ENCODE assay signal across 10 cellular contexts in the genomic region with DNA sequence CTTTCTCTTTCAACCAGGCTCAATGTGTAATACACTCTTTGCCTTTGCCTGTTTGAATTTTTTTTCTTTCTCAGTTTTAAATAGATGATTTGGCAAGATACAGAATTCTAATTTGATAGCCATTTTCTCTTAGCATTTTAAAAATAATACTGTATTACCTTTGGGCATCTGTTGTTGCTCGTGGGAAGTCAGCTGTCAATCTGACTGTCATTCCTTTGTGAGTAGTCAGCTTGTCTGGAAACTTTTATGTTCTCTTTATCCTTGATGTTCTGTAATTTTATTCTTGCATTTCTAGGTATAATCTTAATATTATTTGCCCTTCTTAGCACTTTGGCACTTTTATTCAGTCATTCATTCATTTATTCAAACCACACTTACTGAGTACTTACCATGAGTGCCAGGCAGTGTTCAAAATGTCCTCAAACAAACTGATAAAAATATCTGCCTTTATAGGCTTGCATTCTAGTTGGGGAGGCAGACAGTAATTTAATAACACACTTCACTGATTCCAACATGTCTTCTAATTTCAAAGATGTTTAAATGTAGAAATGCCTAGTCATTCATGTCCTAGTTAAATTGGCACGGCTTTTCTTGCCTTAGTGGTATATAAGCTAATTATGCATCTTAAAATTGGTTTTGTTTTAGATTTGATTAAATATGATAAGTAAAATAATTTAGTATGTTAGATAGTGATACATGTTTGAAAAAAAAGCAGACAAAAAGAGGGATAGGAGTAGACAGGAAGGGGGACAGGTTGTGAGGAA. TPM values are rescaled to one million over a fixed set of nuclear protein-coding genes. Genes with fewer than 3 reads are reported as not detected.
DNase-seq lines count a peak whose midpoint lies in the region; ATAC-seq and TF ChIP-seq lines count a peak whose summit lies in the region.
"Had no signal": no experiment of that assay in that cellular context is flagged by ENCODE, and none has a peak within 500 bp of the region (broad histone marks: within the 10 kb centered on the region; RNA-seq: fewer than 3 reads in every experiment).

No MANE protein-coding gene starts in this region.

- no peak for ATAC-seq in activated CD8-positive, alpha-beta T cell treated with anti-CD3 and anti-CD28 coated beads for 36 hours
- ATAC-seq: left lobe of liver had no signal

- peaks cover 10 to 32% (median 22%) of the 10 kb centered on the region in 5 donors for H3K36me3 ChIP-seq in subcutaneous abdominal adipose tissue (ENCODE audit: control insufficient read depth in 5 of 5, insufficient read depth in 5 of 5, low read length in 5 of 5)

- intact Hi-C loops in activated CD8-positive, alpha-beta T cell treated with anti-CD3 and anti-CD28 coated beads for 36 hours (cut with micrococcal nuclease), result loop anchor here (10.0 kb wide), 1 partner anchor 326 kb away; a partner anchor contains a TSS

- peaks cover 0 to 54% (median 47%) of the 10 kb centered on the region in 5 donors for H3K4me1 ChIP-seq in subcutaneous abdominal adipose tissue (ENCODE audit: control insufficient read depth in 5 of 5, insufficient read depth in 5 of 5, low read length in 5 of 5)

- H3K27ac ChIP-seq in subcutaneous abdominal adipose tissue (ENCODE audit: low read depth, low read length), result no peak overlapping the region

- CTCF ChIA-PET in activated CD8-positive, alpha-beta T cell treated with anti-CD3 and anti-CD28 coated beads for 36 hours (lab: Charles Lee), result no interaction called here

- peak overlapping the region in 3 of 5 donors; percentile 16 to 92 (median 91) for H3K4me3 ChIP-seq in subcutaneous abdominal adipose tissue (ENCODE audit: low read depth in 1 of 5, low read length in 5 of 5)

- no peaks in the 10 kb centered on the region for H3K9me3 Mint-ChIP-seq in activated T-cell treated with anti-CD3 and anti-CD28 coated beads, Interleukin-2, amount 50 U/mL, for 24 hours
- no peaks in the 10 kb centered on the region for H3K9me3 Mint-ChIP-seq in activated CD8-positive, alpha-beta T cell treated with anti-CD3 and anti-CD28 coated beads for 36 hours
- no peaks in the 10 kb centered on the region for H3K9me3 Mint-ChIP-seq in immature natural killer cell

- no peak for TF ChIP-seq CTCF in activated CD8-positive, alpha-beta T cell treated with anti-CD3 and anti-CD28 coated beads for 36 hours (IDR thresholded peaks at IDR 0.05)

- H3K4me1 Mint-ChIP-seq in activated T-cell treated with anti-CD3 and anti-CD28 coated beads, Interleukin-2, amount 50 U/mL, for 24 hours (ENCODE audit: low read depth), result peaks cover 54% of the 10 kb centered on the region
- peaks cover 43% of the 10 kb centered on the region for H3K4me1 Mint-ChIP-seq in activated CD8-positive, alpha-beta T cell treated with anti-CD3 and anti-CD28 coated beads for 36 hours (ENCODE audit: low read depth)
- H3K4me1 Mint-ChIP-seq in immature natural killer cell, result peaks cover 69 to 90% of the 10 kb centered on the region in 2 donors

- no peaks in the 10 kb centered on the region for H3K27me3 ChIP-seq in subcutaneous abdominal adipose tissue (ENCODE audit: control insufficient read depth in 5 of 5, insufficient read depth in 4 of 5, low read length in 5 of 5)

- DNase-seq in activated T-cell treated with anti-CD3 and anti-CD28 coated beads, Interleukin-2, amount 50 U/mL, for 24 hours, result no peak
- DNase-seq in activated T-cell treated with anti-CD3 and anti-CD28 coated beads for 4 hours (no peak), immature natural killer cell (peak in 1 of 3 donors; percentile 13), NCI-H2196 (lab: John Stamatoyannopoulos, UW; ENCODE audit: unreplicated experiment) (no peak), SK-N-DZ (ENCODE audit: low spot score) (no peak)
- no peak for DNase-seq in activated CD8-positive, alpha-beta T cell treated with anti-CD3 and anti-CD28 coated beads for 36 hours
- DNase-seq in stimulated activated CD4-positive, alpha-beta T cell treated with anti-CD3 and anti-CD28 coated beads, Interleukin-1b, Interleukin-23, amount 100 ng/mL, for 48 hours, result no peak
- DNase-seq: NCI-H1105 had no signal

- no peaks in the 10 kb centered on the region for H3K27me3 Mint-ChIP-seq in activated T-cell treated with anti-CD3 and anti-CD28 coated beads, Interleukin-2, amount 50 U/mL, for 24 hours
- H3K27me3 Mint-ChIP-seq in activated CD8-positive, alpha-beta T cell treated with anti-CD3 and anti-CD28 coated beads for 36 hours, result no peaks in the 10 kb centered on the region
- H3K27me3 Mint-ChIP-seq in immature natural killer cell (ENCODE audit: low read depth in 3 of 3), result peaks cover 0 to 6% (median 5%) of the 10 kb centered on the region in 3 donors

- peak overlapping the region; percentile 83 for H3K4me3 Mint-ChIP-seq in activated T-cell treated with anti-CD3 and anti-CD28 coated beads, Interleukin-2, amount 50 U/mL, for 24 hours
- H3K4me3 Mint-ChIP-seq in activated CD8-positive, alpha-beta T cell treated with anti-CD3 and anti-CD28 coated beads for 36 hours, result peak overlapping the region; percentile 82
- peak overlapping the region; percentile 94 to 99 (median 95) for H3K4me3 Mint-ChIP-seq in immature natural killer cell

- H3K27ac Mint-ChIP-seq in activated T-cell treated with anti-CD3 and anti-CD28 coated beads, Interleukin-2, amount 50 U/mL, for 24 hours, result peak overlapping the region; percentile 62
- H3K27ac Mint-ChIP-seq in activated CD8-positive, alpha-beta T cell treated with anti-CD3 and anti-CD28 coated beads for 36 hours, result peak overlapping the region; percentile 72
- peak overlapping the region; percentile 48 to 96 (median 76) for H3K27ac Mint-ChIP-seq in immature natural killer cell

- peak overlapping the region in 3 of 5 donors; percentile 23 to 47 (median 42) for H3K9ac ChIP-seq in subcutaneous abdominal adipose tissue (ENCODE audit: low read length in 5 of 5)

- H3K9me3 ChIP-seq in subcutaneous abdominal adipose tissue (ENCODE audit: control insufficient read depth in 5 of 5, low read length in 5 of 5), result no peaks in the 10 kb centered on the region

- POLR2A ChIA-PET in activated CD8-positive, alpha-beta T cell treated with anti-CD3 and anti-CD28 coated beads for 36 hours (lab: Charles Lee), result no interaction called here

- H3K36me3 Mint-ChIP-seq in activated T-cell treated with anti-CD3 and anti-CD28 coated beads, Interleukin-2, amount 50 U/mL, for 24 hours (ENCODE audit: low read depth), result peaks cover 87% of the 10 kb centered on the region
- H3K36me3 Mint-ChIP-seq in activated CD8-positive, alpha-beta T cell treated with anti-CD3 and anti-CD28 coated beads for 36 hours (ENCODE audit: low read depth), result peaks cover 53% of the 10 kb centered on the region
- H3K36me3 Mint-ChIP-seq in immature natural killer cell, result peaks cover 0 to 18% (median 9%) of the 10 kb centered on the region in 3 donors

RNA-seq across cellular contexts. Expression of a gene that starts 3.8 kb away (rescaled TPM):
- total RNA-seq in activated CD8-positive, alpha-beta T cell treated with anti-CD3 and anti-CD28 coated beads for 36 hours, result 10 to 100 TPM; 16.8 to 18.5 TPM
- polyA plus RNA-seq in immature natural killer cell, result 10 to 100 TPM; 19.7 to 31.5 (median 25.4) TPM
- polyA plus RNA-seq in SK-N-DZ (2014; cell fraction: cytosol; rRNA removed), result 7.9 and 11.0 TPM in 2 replicates
- polyA plus RNA-seq in SK-N-DZ (2014; cell fraction: nucleus; rRNA removed), result 5.5 and 6.0 TPM in 2 replicates
